1 cellular context compared by ENCODE assay signal in the genomic region with DNA sequence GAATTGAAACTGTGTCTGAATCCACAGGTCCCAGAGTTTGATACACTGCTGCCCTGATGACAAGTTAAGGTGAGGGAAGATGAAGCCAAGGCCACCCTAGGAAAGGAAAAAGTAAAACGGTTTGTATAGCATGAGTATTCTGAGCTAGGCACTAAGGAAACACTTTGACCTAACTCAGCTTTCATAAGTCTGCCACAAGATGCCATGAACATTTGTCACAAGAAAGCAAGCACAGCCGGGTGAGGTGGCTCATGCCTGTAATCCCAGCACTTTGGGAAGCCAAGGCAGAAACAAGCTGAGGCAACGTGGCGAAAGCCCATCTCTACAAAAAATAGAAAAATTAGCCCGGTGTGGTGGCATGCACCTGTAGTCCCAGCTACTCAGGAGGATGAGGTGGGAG.
TF ChIP-seq lines count a peak whose summit lies in the region.

No MANE protein-coding gene starts in this region.

TF ChIP-seq in GM23338, 12 proteins besides CTCF, POLR2A, EP300 and RAD21 (continued from another document):
- TF ChIP-seq ZNF114 (CRISPR knock-in tag; IDR thresholded peaks at IDR 0.05), result no peak
- TF ChIP-seq, protein P1, sequence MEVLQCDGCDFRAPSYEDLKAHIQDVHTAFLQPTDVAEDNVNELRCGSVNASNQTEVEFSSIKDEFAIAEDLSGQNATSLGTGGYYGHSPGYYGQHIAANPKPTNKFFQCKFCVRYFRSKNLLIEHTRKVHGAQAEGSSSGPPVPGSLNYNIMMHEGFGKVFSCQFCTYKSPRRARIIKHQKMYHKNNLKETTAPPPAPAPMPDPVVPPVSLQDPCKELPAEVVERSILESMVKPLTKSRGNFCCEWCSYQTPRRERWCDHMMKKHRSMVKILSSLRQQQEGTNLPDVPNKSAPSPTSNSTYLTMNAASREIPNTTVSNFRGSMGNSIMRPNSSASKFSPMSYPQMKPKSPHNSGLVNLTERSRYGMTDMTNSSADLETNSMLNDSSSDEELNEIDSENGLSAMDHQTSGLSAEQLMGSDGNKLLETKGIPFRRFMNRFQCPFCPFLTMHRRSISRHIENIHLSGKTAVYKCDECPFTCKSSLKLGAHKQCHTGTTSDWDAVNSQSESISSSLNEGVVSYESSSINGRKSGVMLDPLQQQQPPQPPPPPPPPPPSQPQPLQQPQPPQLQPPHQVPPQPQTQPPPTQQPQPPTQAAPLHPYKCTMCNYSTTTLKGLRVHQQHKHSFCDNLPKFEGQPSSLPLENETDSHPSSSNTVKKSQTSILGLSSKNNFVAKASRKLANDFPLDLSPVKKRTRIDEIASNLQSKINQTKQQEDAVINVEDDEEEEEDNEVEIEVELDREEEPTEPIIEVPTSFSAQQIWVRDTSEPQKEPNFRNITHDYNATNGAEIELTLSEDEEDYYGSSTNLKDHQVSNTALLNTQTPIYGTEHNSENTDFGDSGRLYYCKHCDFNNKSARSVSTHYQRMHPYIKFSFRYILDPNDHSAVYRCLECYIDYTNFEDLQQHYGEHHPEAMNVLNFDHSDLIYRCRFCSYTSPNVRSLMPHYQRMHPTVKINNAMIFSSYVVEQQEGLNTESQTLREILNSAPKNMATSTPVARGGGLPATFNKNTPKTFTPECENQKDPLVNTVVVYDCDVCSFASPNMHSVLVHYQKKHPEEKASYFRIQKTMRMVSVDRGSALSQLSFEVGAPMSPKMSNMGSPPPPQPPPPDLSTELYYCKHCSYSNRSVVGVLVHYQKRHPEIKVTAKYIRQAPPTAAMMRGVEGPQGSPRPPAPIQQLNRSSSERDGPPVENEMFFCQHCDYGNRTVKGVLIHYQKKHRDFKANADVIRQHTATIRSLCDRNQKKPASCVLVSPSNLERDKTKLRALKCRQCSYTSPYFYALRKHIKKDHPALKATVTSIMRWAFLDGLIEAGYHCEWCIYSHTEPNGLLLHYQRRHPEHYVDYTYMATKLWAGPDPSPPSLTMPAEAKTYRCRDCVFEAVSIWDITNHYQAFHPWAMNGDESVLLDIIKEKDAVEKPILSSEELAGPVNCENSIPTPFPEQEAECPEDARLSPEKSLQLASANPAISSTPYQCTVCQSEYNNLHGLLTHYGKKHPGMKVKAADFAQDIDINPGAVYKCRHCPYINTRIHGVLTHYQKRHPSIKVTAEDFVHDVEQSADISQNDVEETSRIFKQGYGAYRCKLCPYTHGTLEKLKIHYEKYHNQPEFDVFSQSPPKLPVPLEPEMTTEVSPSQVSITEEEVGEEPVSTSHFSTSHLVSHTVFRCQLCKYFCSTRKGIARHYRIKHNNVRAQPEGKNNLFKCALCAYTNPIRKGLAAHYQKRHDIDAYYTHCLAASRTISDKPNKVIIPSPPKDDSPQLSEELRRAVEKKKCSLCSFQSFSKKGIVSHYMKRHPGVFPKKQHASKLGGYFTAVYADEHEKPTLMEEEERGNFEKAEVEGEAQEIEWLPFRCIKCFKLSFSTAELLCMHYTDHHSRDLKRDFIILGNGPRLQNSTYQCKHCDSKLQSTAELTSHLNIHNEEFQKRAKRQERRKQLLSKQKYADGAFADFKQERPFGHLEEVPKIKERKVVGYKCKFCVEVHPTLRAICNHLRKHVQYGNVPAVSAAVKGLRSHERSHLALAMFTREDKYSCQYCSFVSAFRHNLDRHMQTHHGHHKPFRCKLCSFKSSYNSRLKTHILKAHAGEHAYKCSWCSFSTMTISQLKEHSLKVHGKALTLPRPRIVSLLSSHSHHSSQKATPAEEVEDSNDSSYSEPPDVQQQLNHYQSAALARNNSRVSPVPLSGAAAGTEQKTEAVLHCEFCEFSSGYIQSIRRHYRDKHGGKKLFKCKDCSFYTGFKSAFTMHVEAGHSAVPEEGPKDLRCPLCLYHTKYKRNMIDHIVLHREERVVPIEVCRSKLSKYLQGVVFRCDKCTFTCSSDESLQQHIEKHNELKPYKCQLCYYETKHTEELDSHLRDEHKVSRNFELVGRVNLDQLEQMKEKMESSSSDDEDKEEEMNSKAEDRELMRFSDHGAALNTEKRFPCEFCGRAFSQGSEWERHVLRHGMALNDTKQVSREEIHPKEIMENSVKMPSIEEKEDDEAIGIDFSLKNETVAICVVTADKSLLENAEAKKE (CRISPR knock-in tag; IDR thresholded peaks at IDR 0.05), result no peak
- no peak for TF ChIP-seq EZH2 (IDR thresholded peaks at IDR 0.05; ENCODE audit: low read depth, unreplicated experiment)
- TF ChIP-seq ZNF331 (CRISPR knock-in tag; IDR thresholded peaks at IDR 0.05; ENCODE audit: low read depth), result no peak
